Comparison of ENCODE assay signal across 8 cellular contexts in genomic region chr2:37585982-37586621, GRCh38.
DNase-seq lines count a peak whose midpoint lies in the region; ATAC-seq and FAIRE-seq lines count a peak whose summit lies in the region.

No MANE protein-coding gene starts in this region.

- ATAC-seq in GM21529 (IDR thresholded peaks at IDR 0.05; ENCODE audit: unreplicated experiment) (peak; percentile 53), left cardiac atrium (peak; percentile 71 to 80), GM21423 (IDR thresholded peaks at IDR 0.05; ENCODE audit: unreplicated experiment) (no peak)

- intact Hi-C loops in left cardiac atrium (cut with DNase I), result no loop called here

- peak; percentile 95 for FAIRE-seq in RCC 7860 (lab: Jason Lieb, UNC)

- DNase-seq in RCC 7860 (ENCODE audit: low spot score) (peak; percentile 91), left cardiac atrium (peak; percentile 62), ecto neural progenitor cell (ENCODE audit: low spot score) (no peak), cerebellum (ENCODE audit: low spot score) (no peak)
- DNase-seq in activated naive CD4-positive, alpha-beta T cell treated with Interleukin-2 at 50 U/mL for 16 hours, result peak; percentile 80
- DNase-seq in stimulated activated CD4-positive, alpha-beta T cell treated with anti-CD3 and anti-CD28 coated beads, Interleukin-2, amount 100 ng/mL, for 24 hours, result peak; percentile 64 to 74

Comparison
In these comparisons a context has a peak if more than half of its experiments do, and no peak if none do; other contexts are left out.
1. DNase-seq: peak in RCC 7860 (single experiment), activated naive CD4-positive, alpha-beta T cell treated with Interleukin-2 at 50 U/mL for 16 hours (single experiment), left cardiac atrium (single experiment) and stimulated activated CD4-positive, alpha-beta T cell treated with anti-CD3 and anti-CD28 coated beads, Interleukin-2, amount 100 ng/mL, for 24 hours (2 of 2); none in ecto neural progenitor cell (single experiment) and cerebellum (single experiment).